8 cellular contexts compared by ENCODE assay signal in genomic region chr11:19345519-19345847, GRCh38.
DNase-seq lines count a peak whose midpoint lies in the region; ATAC-seq and TF ChIP-seq lines count a peak whose summit lies in the region.

No MANE protein-coding gene starts in this region.

- no peak overlapping the region for H3K27ac Mint-ChIP-seq in effector memory CD8-positive, alpha-beta T cell
- no peak overlapping the region for H3K27ac Mint-ChIP-seq in neural crest cell (ENCODE audit: unreplicated experiment)

- no peaks in the 10 kb centered on the region for H3K36me3 Mint-ChIP-seq in effector memory CD8-positive, alpha-beta T cell (ENCODE audit: insufficient read depth)
- no peaks in the 10 kb centered on the region for H3K36me3 Mint-ChIP-seq in neural crest cell (ENCODE audit: low read depth)

- DNase-seq in NCI-H2196 (lab: John Stamatoyannopoulos, UW; ENCODE audit: unreplicated experiment) (peak; percentile 33), NCI-H2196 treated with DMSO at 0.1 percent for 48 hours (lab: John Stamatoyannopoulos, UW; ENCODE audit: unreplicated experiment) (no peak), neural crest cell (ENCODE audit: low read depth, low spot score) (peak; percentile 46), NCI-H187 (lab: John Stamatoyannopoulos, UW) (no peak), GDM1 (lab: John Stamatoyannopoulos, UW) (no peak)
- peak in 1 of 3 experiments; percentile 3 for DNase-seq in effector memory CD8-positive, alpha-beta T cell
- DNase-seq in activated CD4-positive, alpha-beta T cell treated with anti-CD3 and anti-CD28 coated beads, Interleukin-2, amount 50 U/mL, for 48 hours: no peak

- peak; percentile 28 for ATAC-seq in HG03442 (IDR thresholded peaks at IDR 0.05; ENCODE audit: unreplicated experiment)
- ATAC-seq in effector memory CD8-positive, alpha-beta T cell (replicated peaks): peak; percentile 24

- peaks cover 6% of the 10 kb centered on the region in 2 donors for H3K4me1 Mint-ChIP-seq in effector memory CD8-positive, alpha-beta T cell (ENCODE audit: low read depth in 2 of 2)
- H3K4me1 Mint-ChIP-seq in neural crest cell: peaks cover 37% of the 10 kb centered on the region

- no peak for TF ChIP-seq CTCF in neural crest cell (conservative IDR thresholded peaks at IDR 0.05)

- no peaks in the 10 kb centered on the region for H3K9me3 Mint-ChIP-seq in effector memory CD8-positive, alpha-beta T cell
- no peaks in the 10 kb centered on the region for H3K9me3 Mint-ChIP-seq in neural crest cell

- peak overlapping the region; percentile 46 to 53 for H3K4me3 Mint-ChIP-seq in effector memory CD8-positive, alpha-beta T cell
- peak overlapping the region; percentile 87 for H3K4me3 Mint-ChIP-seq in neural crest cell

- peaks cover 79 to 85% of the 10 kb centered on the region in 2 donors for H3K27me3 Mint-ChIP-seq in effector memory CD8-positive, alpha-beta T cell
- peaks cover 87% of the 10 kb centered on the region for H3K27me3 Mint-ChIP-seq in neural crest cell (ENCODE audit: low read depth)

Comparison
In these comparisons a context has a peak if more than half of its experiments do, and no peak if none do; other contexts are left out.
1. DNase-seq: peak in NCI-H2196 (single experiment) and neural crest cell (single experiment); none in NCI-H2196 treated with DMSO at 0.1 percent for 48 hours (single experiment), activated CD4-positive, alpha-beta T cell treated with anti-CD3 and anti-CD28 coated beads, Interleukin-2, amount 50 U/mL, for 48 hours (0 of 2), NCI-H187 (0 of 2) and GDM1 (single experiment).